ENCODE assay signal across 1 cellular context in genomic region chr3:136675150-136675858, GRCh38.
TF ChIP-seq lines count a peak whose summit lies in the region.

No MANE protein-coding gene starts in this region.

TF ChIP-seq in K562, 482 proteins besides CTCF, POLR2A, EP300 and RAD21 (continued from another document):
- no peak for TF ChIP-seq CEBPG (CRISPR knock-in tag; IDR thresholded peaks at IDR 0.05)
- TF ChIP-seq CEBPG (tag; conservative IDR thresholded peaks at IDR 0.05 in 1 of 2, IDR thresholded peaks at IDR 0.05 in 1 of 2) = peak in 1 of 2 experiments; percentile 41; a peak in 1 of 4 replicates
- TF ChIP-seq POU5F1 (IDR thresholded peaks at IDR 0.05; ENCODE audit: borderline replicate concordance, low read depth, low read length, partially characterized antibody) = no peak
- no peak for TF ChIP-seq PBX2 (CRISPR knock-in tag; IDR thresholded peaks at IDR 0.05; ENCODE audit: low read depth)
- 0 out of 2 replicates have a peak, but pooled peaks have one; percentile 40 for TF ChIP-seq PBX2 (tag; conservative IDR thresholded peaks at IDR 0.05; ENCODE audit: low read depth)
- TF ChIP-seq ATF3 (IDR thresholded peaks at IDR 0.05) = peak; percentile 9; the same call in 1 of the 2 replicates
- TF ChIP-seq ATF3 (CRISPR knock-in tag; conservative IDR thresholded peaks at IDR 0.05) = no peak
- no peak for TF ChIP-seq E2F8 (IDR thresholded peaks at IDR 0.05; ENCODE audit: low read depth, partially characterized antibody)
- TF ChIP-seq NCOA1 (IDR thresholded peaks at IDR 0.05; ENCODE audit: low read depth) = no peak
- TF ChIP-seq ZNF212 (CRISPR knock-in tag; IDR thresholded peaks at IDR 0.05) = no peak
- peak; percentile 63 for TF ChIP-seq MEIS2 (IDR thresholded peaks at IDR 0.05; ENCODE audit: partially characterized antibody)
- TF ChIP-seq CREB3 (tag; conservative IDR thresholded peaks at IDR 0.05; ENCODE audit: low read depth) = no peak
- no peak for TF ChIP-seq AFF4 (CRISPR knock-in tag; IDR thresholded peaks at IDR 0.05)
